Comparison of ENCODE assay signal across 8 cellular contexts in genomic region chr5:177553671-177554429, GRCh38. TPM values are rescaled to one million over a fixed set of nuclear protein-coding genes. Genes with fewer than 3 reads are reported as not detected.
DNase-seq lines count a peak whose midpoint lies in the region; ATAC-seq and TF ChIP-seq lines count a peak whose summit lies in the region.

No MANE protein-coding gene starts in this region.

- no peaks in the 10 kb centered on the region for H3K27me3 ChIP-seq in DOHH2 (ENCODE audit: control insufficient read depth, low read length)
- no peaks in the 10 kb centered on the region for H3K27me3 ChIP-seq in HUES64 (ENCODE audit: insufficient read depth, low read length)

- H3K27ac ChIP-seq in DOHH2 (ENCODE audit: low read depth, low read length) (no peak overlapping the region), HUES64 (ENCODE audit: low read depth, low read length) (peak overlapping the region; percentile 69), substantia nigra (ENCODE audit: low read depth, low read length, poor library complexity, severe bottlenecking) (peak overlapping the region; percentile 67)

- under 1% methylated on average over 72 of the region's 72 CpGs for WGBS in HUES64

- peak overlapping the region in 5 of 10 donors; percentile 53 to 94 (median 79) for H3K27ac Mint-ChIP-seq in naive thymus-derived CD8-positive, alpha-beta T cell

- peaks cover 18 to 47% (median 35%) of the 10 kb centered on the region in 4 donors for H3K4me1 Mint-ChIP-seq in naive thymus-derived CD8-positive, alpha-beta T cell

- H3K36me3 ChIP-seq in DOHH2 (ENCODE audit: control insufficient read depth, low read length) (peaks cover 32% of the 10 kb centered on the region), HUES64 (ENCODE audit: insufficient read depth, low read length) (peaks cover 29% of the 10 kb centered on the region)

- H3K4me1 ChIP-seq in DOHH2 (ENCODE audit: control insufficient read depth, low read length) = peaks cover 26% of the 10 kb centered on the region
- 0 out of 2 replicates have a peak, but pooled peaks cover 3% of the 10 kb centered on the region for H3K4me1 ChIP-seq in HUES64 (ENCODE audit: insufficient read depth, low read length)

- TF ChIP-seq CTCF in DOHH2 (IDR thresholded peaks at IDR 0.05; ENCODE audit: low read depth, low read length, poor library complexity, severe bottlenecking) = no peak

- H3K4me2 ChIP-seq in DOHH2 (ENCODE audit: low read length) = peak overlapping the region; percentile 85

- POLR2A ChIA-PET in naive thymus-derived CD8-positive, alpha-beta T cell (lab: Charles Lee) = interaction anchor here (0.8 to 0.9 kb wide), 2 partner anchors 15 to 38 kb away, joined by 3 to 6 read pairs; partner anchors contain the start of gene TMED9

- no peaks in the 10 kb centered on the region for H3K9me3 Mint-ChIP-seq in naive thymus-derived CD8-positive, alpha-beta T cell

- H3K4me3 ChIP-seq in DOHH2 (ENCODE audit: low read length) (peak overlapping the region; percentile 73), HUES64 (ENCODE audit: low read length) (peak overlapping the region; percentile 91)

- H3K79me2 ChIP-seq in DOHH2 (ENCODE audit: control insufficient read depth, low read length) = peaks cover 56% of the 10 kb centered on the region

- H3K27me3 Mint-ChIP-seq in naive thymus-derived CD8-positive, alpha-beta T cell = no peaks in the 10 kb centered on the region

- H4K20me1 ChIP-seq in DOHH2 (ENCODE audit: control insufficient read depth, insufficient read depth, low read depth, low read length) = peaks cover 13% of the 10 kb centered on the region

- H3F3A ChIP-seq in DOHH2 (ENCODE audit: control insufficient read depth, insufficient read depth) = no peaks in the 10 kb centered on the region; the same call in 1 of the 2 replicates

- H3K9me3 ChIP-seq in DOHH2 (ENCODE audit: control insufficient read depth, insufficient read depth, low read length) (no peaks in the 10 kb centered on the region), HUES64 (ENCODE audit: insufficient read depth, low read depth, low read length) (no peaks in the 10 kb centered on the region)

- H3K36me3 Mint-ChIP-seq in naive thymus-derived CD8-positive, alpha-beta T cell = peaks cover 0 to 23% (median 6%) of the 10 kb centered on the region in 3 donors

- ATAC-seq in GM21515 (IDR thresholded peaks at IDR 0.05; ENCODE audit: unreplicated experiment) = peak; percentile 35
- ATAC-seq in esophagus mucosa = peak; percentile 53
- ATAC-seq in naive thymus-derived CD8-positive, alpha-beta T cell = peak; percentile 9 to 53

- peak overlapping the region; percentile 66 to 86 (median 84) for H3K4me3 Mint-ChIP-seq in naive thymus-derived CD8-positive, alpha-beta T cell

- DNase-seq in activated CD8-positive, alpha-beta memory T cell treated with anti-CD3 and anti-CD28 coated beads for 48 hours (ENCODE audit: low read depth in 2 of 3, low spot score in 2 of 3) = peak in 2 of 3 experiments; percentile 8 to 29
- peak in 7 of 10 donors; percentile 10 to 66 (median 29) for DNase-seq in naive thymus-derived CD8-positive, alpha-beta T cell
- DNase-seq in substantia nigra (lab: John Stamatoyannopoulos, UW) = peak in 31 of 49 donors; percentile 13 to 70 (median 39)
- no peak for DNase-seq in NCI-H2227 (lab: John Stamatoyannopoulos, UW; ENCODE audit: unreplicated experiment)

- H3K9me2 ChIP-seq in DOHH2 (replicated peaks; ENCODE audit: control insufficient read depth, low read length) = no peaks in the 10 kb centered on the region

- peak overlapping the region; percentile 77 for H3K9ac ChIP-seq in HUES64 (ENCODE audit: low read depth, low read length)

RNA-seq across cellular contexts. Expression of gene FAM193B, which starts 0.5 kb away (rescaled TPM):
- 46.4 TPM for polyA plus RNA-seq in HUES64 (2013, experiment 1 of 2)
- polyA plus RNA-seq in HUES64 (2013, experiment 2 of 2) = 37.8 TPM
- total RNA-seq in esophagus mucosa = 31.6 TPM
- 100 to 1,000 TPM; 214 to 225 TPM for total RNA-seq in naive thymus-derived CD8-positive, alpha-beta T cell
- 1 to 10 TPM; 1.6 to 5.5 (median 3.4) TPM for polyA plus RNA-seq in naive thymus-derived CD8-positive, alpha-beta T cell

RNA-seq across cellular contexts. Expression of gene DDX41, which starts 37.1 kb away (rescaled TPM):
- 72.2 TPM for polyA plus RNA-seq in HUES64 (2013, experiment 1 of 2)
- 64.1 TPM for polyA plus RNA-seq in HUES64 (2013, experiment 2 of 2)
- 64.2 TPM for total RNA-seq in esophagus mucosa
- total RNA-seq in naive thymus-derived CD8-positive, alpha-beta T cell = 10 to 100 TPM; 84.0 to 86.4 TPM
- polyA plus RNA-seq in naive thymus-derived CD8-positive, alpha-beta T cell = 10 to 100 TPM; 29.0 to 54.4 (median 43.0) TPM

RNA-seq across cellular contexts. Expression of gene TMED9, which starts 38.2 kb away (rescaled TPM):
- polyA plus RNA-seq in HUES64 (2013, experiment 1 of 2) = 121 TPM
- polyA plus RNA-seq in HUES64 (2013, experiment 2 of 2) = 120 TPM
- total RNA-seq in esophagus mucosa = 116 TPM
- total RNA-seq in naive thymus-derived CD8-positive, alpha-beta T cell = 10 to 100 TPM; 61.5 to 63.1 TPM
- 100 to 1,000 TPM in 1 of 3 donors, 10 to 100 TPM in 2; 89.0 to 121 (median 93.8) TPM for polyA plus RNA-seq in naive thymus-derived CD8-positive, alpha-beta T cell

RNA-seq across cellular contexts. Expression of gene DOK3, which starts 44.2 kb away (rescaled TPM):
- 6.6 TPM for polyA plus RNA-seq in HUES64 (2013, experiment 1 of 2)
- polyA plus RNA-seq in HUES64 (2013, experiment 2 of 2) = 3.0 TPM
- total RNA-seq in esophagus mucosa = 3.3 TPM
- 1 to 10 TPM; 3.7 to 3.8 TPM for total RNA-seq in naive thymus-derived CD8-positive, alpha-beta T cell
- under 1 TPM in 1 of 3 donors, not detected in 2; 0.22 TPM for polyA plus RNA-seq in naive thymus-derived CD8-positive, alpha-beta T cell

RNA-seq across cellular contexts. Expression of gene B4GALT7, which starts 46.1 kb away (rescaled TPM):
- polyA plus RNA-seq in HUES64 (2013, experiment 1 of 2) = 15.5 TPM
- polyA plus RNA-seq in HUES64 (2013, experiment 2 of 2) = 18.1 TPM
- total RNA-seq in esophagus mucosa = 13.1 TPM
- total RNA-seq in naive thymus-derived CD8-positive, alpha-beta T cell = 10 to 100 TPM; 36.2 to 39.3 TPM
- 10 to 100 TPM; 14.8 to 21.1 (median 18.7) TPM for polyA plus RNA-seq in naive thymus-derived CD8-positive, alpha-beta T cell
